ENCODE assay signal across 8 cellular contexts in the genomic region with DNA sequence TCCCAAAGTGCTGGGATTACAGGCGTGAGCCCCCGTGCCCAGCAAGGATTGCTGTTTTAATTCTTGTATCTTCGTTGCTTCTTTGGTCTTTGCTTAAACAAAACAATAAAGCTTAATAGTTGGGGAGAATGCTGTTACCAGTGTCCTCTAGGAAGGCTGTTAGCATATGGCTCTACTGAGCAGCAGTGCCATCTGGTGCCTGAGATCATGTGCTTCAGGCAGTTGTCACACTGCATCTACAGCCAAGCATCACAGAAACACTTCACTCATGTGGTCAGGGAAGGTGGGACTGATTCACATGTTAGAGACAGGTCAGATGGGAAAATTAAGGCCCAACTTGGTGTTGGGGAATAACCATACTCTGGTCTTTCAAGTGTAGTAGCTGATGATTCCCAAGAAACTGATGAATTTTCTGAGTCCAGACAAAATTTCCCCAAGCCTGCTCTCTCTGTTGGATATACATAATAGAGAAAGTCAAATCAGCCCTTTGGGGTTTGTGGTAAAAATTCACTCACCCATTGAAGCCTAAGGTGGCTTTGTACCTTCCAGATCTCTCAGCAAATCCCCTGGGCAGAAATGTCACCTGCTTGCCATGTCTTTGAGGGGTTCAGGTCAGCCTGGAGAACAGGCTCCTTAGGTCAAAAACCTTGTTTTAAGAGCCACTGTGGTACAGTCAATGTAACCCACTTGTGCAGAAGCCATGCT. TPM values are rescaled to one million over a fixed set of nuclear protein-coding genes. Genes with fewer than 3 reads are reported as not detected.
DNase-seq lines count a peak whose midpoint lies in the region; ATAC-seq and TF ChIP-seq lines count a peak whose summit lies in the region.

No MANE protein-coding gene starts in this region.

- peaks cover 0 to 2% (median 0%) of the 10 kb centered on the region in 5 experiments for H3K9me3 Mint-ChIP-seq in brain
- no peaks in the 10 kb centered on the region for H3K9me3 Mint-ChIP-seq in CD4-positive, alpha-beta memory T cell

- peak; percentile 43 to 47 for TF ChIP-seq CTCF in brain (conservative IDR thresholded peaks at IDR 0.05)

- POLR2A ChIA-PET in CD4-positive, alpha-beta memory T cell (lab: Charles Lee; ENCODE audit: partially characterized antibody), result interaction anchor here (0.7 kb wide), 1 partner anchor 120 kb away, joined by 3 read pairs; no protein-coding TSS in a partner anchor

- H3K4me1 ChIP-seq in CD4-positive, alpha-beta memory T cell (ENCODE audit: insufficient read depth, low read length), result peaks cover 11% of the 10 kb centered on the region

- no peaks in the 10 kb centered on the region for H3K27me3 Mint-ChIP-seq in brain
- no peaks in the 10 kb centered on the region for H3K27me3 Mint-ChIP-seq in CD4-positive, alpha-beta memory T cell

- H3K27ac Mint-ChIP-seq in brain, result peak overlapping the region; percentile 64 to 93 (median 79)
- H3K27ac Mint-ChIP-seq in CD4-positive, alpha-beta memory T cell, result peak overlapping the region in 3 of 7 donors; percentile 12 to 53 (median 43)

- CTCF ChIA-PET in CD4-positive, alpha-beta memory T cell (lab: Charles Lee; ENCODE audit: partially characterized antibody), result no interaction called here

- intact Hi-C loops in CD4-positive, alpha-beta memory T cell (cut with micrococcal nuclease), result no loop called here

- ATAC-seq in HG02623 (IDR thresholded peaks at IDR 0.05; ENCODE audit: unreplicated experiment), result peak; percentile 91
- ATAC-seq in GM18520 (IDR thresholded peaks at IDR 0.05; ENCODE audit: unreplicated experiment), result no peak

- no peak overlapping the region for H3K4me3 Mint-ChIP-seq in brain
- no peak overlapping the region for H3K4me3 Mint-ChIP-seq in CD4-positive, alpha-beta memory T cell

- no peak overlapping the region for H3K4me3 ChIP-seq in CD4-positive, alpha-beta memory T cell (ENCODE audit: low read length in 2 of 2)

- H3K27me3 ChIP-seq in CD4-positive, alpha-beta memory T cell (ENCODE audit: insufficient read depth, low read length), result no peaks in the 10 kb centered on the region

- no peaks in the 10 kb centered on the region for H3K9me3 ChIP-seq in CD4-positive, alpha-beta memory T cell (ENCODE audit: control insufficient read depth in 1 of 2, low read length in 2 of 2)

- no peak overlapping the region for H3K27ac ChIP-seq in CD4-positive, alpha-beta memory T cell (ENCODE audit: low read depth, low read length)

- peak; percentile 8 for DNase-seq in stimulated activated CD4-positive, alpha-beta T cell treated with anti-CD3 and anti-CD28 coated beads, Interleukin-4, amount 100 ng/mL, for 1 hour
- DNase-seq in stimulated activated CD4-positive, alpha-beta T cell treated with anti-CD3 and anti-CD28 coated beads, Interleukin-2, amount 100 ng/mL, for 24 hours, result no peak
- DNase-seq in NCI-H69 (lab: John Stamatoyannopoulos, UW) (peak; percentile 63), kidney glomerular epithelial cell (lab: John Stamatoyannopoulos, UW) (peak; percentile 9)
- no peak for DNase-seq in CD4-positive, alpha-beta memory T cell

- peaks cover 5% of the 10 kb centered on the region for H3K4me1 Mint-ChIP-seq in brain
- peaks cover 11 to 18% (median 12%) of the 10 kb centered on the region in 4 donors for H3K4me1 Mint-ChIP-seq in CD4-positive, alpha-beta memory T cell

- peaks cover 25% of the 10 kb centered on the region for H3K36me3 ChIP-seq in CD4-positive, alpha-beta memory T cell (ENCODE audit: insufficient read depth, low read length)

- peaks cover 39% of the 10 kb centered on the region for H3K36me3 Mint-ChIP-seq in brain
- H3K36me3 Mint-ChIP-seq in CD4-positive, alpha-beta memory T cell, result peaks cover 37% of the 10 kb centered on the region in 2 donors

RNA-seq across cellular contexts. Expression of a gene that starts 28.4 kb away (rescaled TPM):
- 44.4 TPM for polyA plus RNA-seq in brain (ENCODE audit: insufficient read depth, low read depth, low replicate concordance)
- total RNA-seq in CD4-positive, alpha-beta memory T cell, result 10 to 100 TPM; 10.9 to 11.0 TPM
- 10 to 100 TPM; 16.5 to 21.9 TPM for polyA plus RNA-seq in CD4-positive, alpha-beta memory T cell

RNA-seq across cellular contexts. Expression of a gene that starts 43.0 kb away (rescaled TPM):
- polyA plus RNA-seq in brain (ENCODE audit: insufficient read depth, low read depth, low replicate concordance), result not detected
- under 1 TPM in 1 of 2 experiments, not detected in 1; 0.17 TPM for total RNA-seq in CD4-positive, alpha-beta memory T cell
- under 1 TPM in 1 of 2 donors, not detected in 1; 0.49 TPM for polyA plus RNA-seq in CD4-positive, alpha-beta memory T cell

RNA-seq across cellular contexts. Expression of a gene that starts 48.3 kb away (rescaled TPM):
- polyA plus RNA-seq in brain (ENCODE audit: insufficient read depth, low read depth, low replicate concordance), result 19.8 TPM
- total RNA-seq in CD4-positive, alpha-beta memory T cell, result 10 to 100 TPM; 35.5 to 36.1 TPM
- 10 to 100 TPM; 17.1 to 28.9 TPM for polyA plus RNA-seq in CD4-positive, alpha-beta memory T cell

Comparison
In these comparisons a context has a peak if more than half of its experiments do, and no peak if none do; other contexts are left out.
1. DNase-seq: peak in stimulated activated CD4-positive, alpha-beta T cell treated with anti-CD3 and anti-CD28 coated beads, Interleukin-4, amount 100 ng/mL, for 1 hour (single experiment), NCI-H69 (single experiment) and kidney glomerular epithelial cell (single experiment); none in stimulated activated CD4-positive, alpha-beta T cell treated with anti-CD3 and anti-CD28 coated beads, Interleukin-2, amount 100 ng/mL, for 24 hours (0 of 2) and CD4-positive, alpha-beta memory T cell (0 of 5).